8 cellular contexts compared by ENCODE assay signal in genomic region chr3:67381667-67382272, GRCh38.
DNase-seq lines count a peak whose midpoint lies in the region; ATAC-seq, FAIRE-seq and TF ChIP-seq lines count a peak whose summit lies in the region.

No MANE protein-coding gene starts in this region.

- peaks cover 16% of the 10 kb centered on the region for H3K36me3 ChIP-seq in CD4-positive, CD25-positive, alpha-beta regulatory T cell (ENCODE audit: control insufficient read depth, insufficient read depth, low read length)
- no peaks in the 10 kb centered on the region for H3K36me3 ChIP-seq in keratinocyte (ENCODE audit: control insufficient read depth in 2 of 2, extremely low read depth in 1 of 2, insufficient read depth in 2 of 2, low read length in 2 of 2)

- peak in 2 of 3 donors; percentile 15 to 44 for DNase-seq in CD4-positive, CD25-positive, alpha-beta regulatory T cell
- DNase-seq in H9 = no peak
- no peak for DNase-seq in keratinocyte (ENCODE audit: low read depth, low spot score)

- H2BK20ac ChIP-seq in H9 (ENCODE audit: low read depth, low read length, poor library complexity, severe bottlenecking) = no peak overlapping the region

- H2BK15ac ChIP-seq in H9 (ENCODE audit: low read depth, low read length) = no peak overlapping the region

- H3K9me3 ChIP-seq in CD4-positive, CD25-positive, alpha-beta regulatory T cell (ENCODE audit: control insufficient read depth in 2 of 2, low read length in 2 of 2) = no peaks in the 10 kb centered on the region
- H3K9me3 ChIP-seq in H9 (ENCODE audit: control insufficient read depth, low read depth, low read length) (no peaks in the 10 kb centered on the region), keratinocyte (ENCODE audit: control insufficient read depth, low read depth, low read length) (no peaks in the 10 kb centered on the region)

- H3K27me3 Mint-ChIP-seq in CD4-positive, CD25-positive, alpha-beta regulatory T cell = no peaks in the 10 kb centered on the region
- H3K27me3 Mint-ChIP-seq in H9 (ENCODE audit: low read depth) = no peaks in the 10 kb centered on the region

- H2BK5ac ChIP-seq in H9 (ENCODE audit: insufficient read length, low read length) = no peak overlapping the region

- H3K18ac ChIP-seq in H9 (ENCODE audit: insufficient read length, low read depth, low read length) = no peak overlapping the region

- H3K79me2 ChIP-seq in H9 (ENCODE audit: insufficient read depth, low read length) (no peaks in the 10 kb centered on the region), keratinocyte (ENCODE audit: control insufficient read depth, insufficient read depth, low read length) (no peaks in the 10 kb centered on the region)

- H3K4me3 ChIP-seq in CD4-positive, CD25-positive, alpha-beta regulatory T cell (ENCODE audit: low read depth, low read length) = no peak overlapping the region
- no peak overlapping the region for H3K4me3 ChIP-seq in WI38 (ENCODE audit: low read depth, low read length)
- no peak overlapping the region for H3K4me3 ChIP-seq in keratinocyte (ENCODE audit: control insufficient read depth in 2 of 3, extremely low read depth in 1 of 3, insufficient read depth in 2 of 3, low read depth in 1 of 3, low read length in 3 of 3)

- TF ChIP-seq CTCF in H9 (conservative IDR thresholded peaks at IDR 0.05) (peak; percentile 83), WI38 (IDR thresholded peaks at IDR 0.05; ENCODE audit: low read depth, low read length) (0 out of 2 replicates have a peak, but pooled peaks have one; percentile 41), keratinocyte (optimal IDR thresholded peaks at IDR 0.05 in 1 of 3, IDR thresholded peaks at IDR 0.05 in 1 of 3, conservative IDR thresholded peaks at IDR 0.05 in 1 of 3; ENCODE audit: extremely low read depth in 1 of 3, insufficient read depth in 2 of 3, low read length in 3 of 3) (peak in 2 of 3 experiments; percentile 47 to 51)

- no peak overlapping the region for H3K23ac ChIP-seq in H9 (ENCODE audit: insufficient read length, low read depth, low read length)

- H3K27ac ChIP-seq in CD4-positive, CD25-positive, alpha-beta regulatory T cell (ENCODE audit: insufficient read depth, low read length, poor library complexity, severe bottlenecking) = no peak overlapping the region
- H3K27ac ChIP-seq in H9 (ENCODE audit: insufficient read length, low read depth, low read length) (no peak overlapping the region), keratinocyte (ENCODE audit: control insufficient read depth, insufficient read depth, low read length) (no peak overlapping the region)

- H4K91ac ChIP-seq in H9 (ENCODE audit: insufficient read length, low read depth, low read length) = no peak overlapping the region

- no peaks in the 10 kb centered on the region for H3K79me1 ChIP-seq in H9 (ENCODE audit: insufficient read depth, low read depth, low read length, poor library complexity, severe bottlenecking)

- H3K9ac ChIP-seq in H9 (ENCODE audit: extremely low read depth, insufficient read length, low read length) (no peak overlapping the region), keratinocyte (ENCODE audit: control insufficient read depth, extremely low read depth, insufficient read depth, low read length) (no peak overlapping the region)

- H3K9me3 Mint-ChIP-seq in CD4-positive, CD25-positive, alpha-beta regulatory T cell = peaks cover 0 to 2% (median 0%) of the 10 kb centered on the region in 7 donors
- no peaks in the 10 kb centered on the region for H3K9me3 Mint-ChIP-seq in H9

- no peaks in the 10 kb centered on the region for H3K4me1 ChIP-seq in CD4-positive, CD25-positive, alpha-beta regulatory T cell (ENCODE audit: control insufficient read depth, insufficient read depth, low read length, poor library complexity, severe bottlenecking)
- no peaks in the 10 kb centered on the region for H3K4me1 ChIP-seq in H9 (ENCODE audit: insufficient read depth, low read length)
- H3K4me1 ChIP-seq in keratinocyte (ENCODE audit: control insufficient read depth, extremely low read depth, insufficient read depth, low read length) = no peaks in the 10 kb centered on the region

- peaks cover 25% of the 10 kb centered on the region for H3K36me3 Mint-ChIP-seq in CD4-positive, CD25-positive, alpha-beta regulatory T cell
- peaks cover 2 to 6% (median 6%) of the 10 kb centered on the region in 3 experiments; a peak in 5 of 7 replicates for H3K36me3 Mint-ChIP-seq in H9 (ENCODE audit: insufficient read depth in 1 of 3, low read depth in 3 of 3)

- H2AFZ ChIP-seq in H9 (ENCODE audit: low read length) (no peak overlapping the region), keratinocyte (ENCODE audit: control insufficient read depth, low read length) (no peak overlapping the region)

- H3K4me1 Mint-ChIP-seq in CD4-positive, CD25-positive, alpha-beta regulatory T cell = peaks cover 0 to 15% (median 6%) of the 10 kb centered on the region in 4 donors
- peaks cover 12 to 18% of the 10 kb centered on the region in 2 experiments; a peak in 3 of 4 replicates for H3K4me1 Mint-ChIP-seq in H9

- H3K4me3 Mint-ChIP-seq in CD4-positive, CD25-positive, alpha-beta regulatory T cell = no peak overlapping the region
- H3K4me3 Mint-ChIP-seq in H9 = no peak overlapping the region

- H3K9me1 ChIP-seq in keratinocyte (ENCODE audit: control insufficient read depth, extremely low read depth, insufficient read depth, low read length) = no peaks in the 10 kb centered on the region

- no peak overlapping the region for H3K14ac ChIP-seq in H9 (ENCODE audit: insufficient read depth, low read length)

- no peak overlapping the region for H4K5ac ChIP-seq in H9 (ENCODE audit: insufficient read length, low read depth, low read length)

- H4K8ac ChIP-seq in H9 (replicated peaks; ENCODE audit: insufficient read length, low read depth, low read length) = no peak overlapping the region

- no peak overlapping the region for H2BK12ac ChIP-seq in H9 (ENCODE audit: insufficient read length, low read depth, low read length)

- no peak overlapping the region for H3K4ac ChIP-seq in H9 (ENCODE audit: low read depth, low read length)

- dilution Hi-C loops in keratinocyte (cut with MboI; ENCODE audit: extremely low pct_ligation_motif_present, low sequenced_read_pairs) = no loop called here

- no peak overlapping the region for H3K56ac ChIP-seq in H9 (ENCODE audit: insufficient read length, low read depth, low read length)

- H4K20me1 ChIP-seq in H9 (ENCODE audit: control insufficient read depth, insufficient read depth, insufficient read length) (no peaks in the 10 kb centered on the region), keratinocyte (ENCODE audit: control insufficient read depth, extremely low read depth, insufficient read depth, low read length) (no peaks in the 10 kb centered on the region)

- no peak for FAIRE-seq in keratinocyte (lab: Jason Lieb, UNC)

- H2AK5ac ChIP-seq in H9 (ENCODE audit: insufficient read length, low read length) = no peak overlapping the region

- no peak overlapping the region for H3K4me2 ChIP-seq in H9 (ENCODE audit: insufficient read depth, insufficient read length, low read length)
- H3K4me2 ChIP-seq in keratinocyte (ENCODE audit: control insufficient read depth, extremely low read depth, insufficient read depth, low read depth, low read length) = no peak overlapping the region

- no peak overlapping the region for H3T11ph ChIP-seq in H9 (ENCODE audit: low read length)

- no peak for ATAC-seq in CD4-positive, CD25-positive, alpha-beta regulatory T cell (ENCODE audit: low read depth in 2 of 2)
- ATAC-seq in HG03469 (IDR thresholded peaks at IDR 0.05; ENCODE audit: unreplicated experiment) = no peak
- no peak for ATAC-seq in HG03196 (IDR thresholded peaks at IDR 0.05; ENCODE audit: unreplicated experiment)
- no peak for ATAC-seq in GM18502 (IDR thresholded peaks at IDR 0.05; ENCODE audit: poor library complexity, unreplicated experiment)
- no peak for ATAC-seq in GM21381 (IDR thresholded peaks at IDR 0.05; ENCODE audit: unreplicated experiment)

- WGBS in H9 (ENCODE audit: extremely low coverage, insufficient read length, low lambda C conversion rate) = no CpG with 5 or more reads among the region's 4 CpGs

- peak overlapping the region in 2 of 3 donors; percentile 12 to 44 for H3K27ac Mint-ChIP-seq in CD4-positive, CD25-positive, alpha-beta regulatory T cell
- H3K27ac Mint-ChIP-seq in H9 = no peak overlapping the region

- H3K23me2 ChIP-seq in H9 (ENCODE audit: insufficient read length, low read depth, low read length, poor library complexity, severe bottlenecking) = no peaks in the 10 kb centered on the region

- H2BK120ac ChIP-seq in H9 (ENCODE audit: low read depth, low read length, poor library complexity, severe bottlenecking) = no peak overlapping the region

- H3K27me3 ChIP-seq in CD4-positive, CD25-positive, alpha-beta regulatory T cell (ENCODE audit: control insufficient read depth, insufficient read depth, low read length) = no peaks in the 10 kb centered on the region
- no peaks in the 10 kb centered on the region for H3K27me3 ChIP-seq in H9 (ENCODE audit: insufficient read depth, low read length)
- H3K27me3 ChIP-seq in keratinocyte (ENCODE audit: control insufficient read depth, extremely low read depth, insufficient read depth, low read length) = no peaks in the 10 kb centered on the region

Comparison
In these comparisons a context has a peak if more than half of its experiments do, and no peak if none do; other contexts are left out.
1. DNase-seq: peak in CD4-positive, CD25-positive, alpha-beta regulatory T cell (2 of 3); none in H9 (single experiment) and keratinocyte (single experiment).
2. H3K27ac Mint-ChIP-seq: peak in CD4-positive, CD25-positive, alpha-beta regulatory T cell (2 of 3); none in H9 (0 of 3).
3. Peak in every context shown above with its lines, with median percentiles within 50 percentile points of each other: CTCF ChIP-seq.